In genomic region chrY:21267164-21267563, GRCh38 we compare ENCODE assay signal across 21 cellular contexts.
DNase-seq lines count a peak whose midpoint lies in the region; ATAC-seq, FAIRE-seq and TF ChIP-seq lines count a peak whose summit lies in the region.
"Had no signal": no experiment of that assay in that cellular context is flagged by ENCODE, and none has a peak within 500 bp of the region (broad histone marks: within the 10 kb centered on the region; RNA-seq: fewer than 3 reads in every experiment).

No MANE protein-coding gene starts in this region.

- H3K4me3 ChIP-seq in left ventricle myocardium inferior: no peak overlapping the region
- H3K4me3 ChIP-seq in body of pancreas: no peak overlapping the region
- H3K4me3 ChIP-seq in kidney (ENCODE audit: low read length in 2 of 2): no peak overlapping the region
- H3K4me3 ChIP-seq: BLaER1, GM12878, GM23338 had no signal

- no peak for TF ChIP-seq CTCF in left ventricle myocardium inferior (IDR thresholded peaks at IDR 0.05; ENCODE audit: borderline replicate concordance)
- TF ChIP-seq CTCF in body of pancreas (IDR thresholded peaks at IDR 0.05): no peak
- TF ChIP-seq CTCF in kidney (IDR thresholded peaks at IDR 0.05; ENCODE audit: borderline replicate concordance, extremely low read depth, insufficient read depth): no peak

- intact Hi-C loops in left ventricle myocardium superior (cut with micrococcal nuclease) (no loop called here), left ventricle myocardium inferior (cut with micrococcal nuclease) (no loop called here), body of pancreas (cut with DNase I) (no loop called here), kidney (cut with DNase I) (no loop called here)

- FAIRE-seq in GM12891 (lab: Jason Lieb, UNC) (no peak), kidney (lab: Jason Lieb, UNC) (no peak)
- FAIRE-seq: D721Med, GM12878, GM18507 had no signal

- ATAC-seq in left ventricle myocardium superior (peak; percentile 79), body of pancreas (peak; percentile 33)
- ATAC-seq: GM12878, GM23338, HCT116 had no signal

- 13 to 14% methylated on average over 1 of the region's 1 CpG for WGBS in body of pancreas, 2 donors

- no peak for TF ChIP-seq POLR2A in GM12891 (IDR thresholded peaks at IDR 0.05; ENCODE audit: low read depth, low read length)
- no peak for TF ChIP-seq POLR2A in body of pancreas (IDR thresholded peaks at IDR 0.05)

- POLR2A ChIA-PET in HEK293T (lab: Yijun Ruan, JAX): no interaction called here

- H3K27me3 ChIP-seq in left ventricle myocardium inferior (ENCODE audit: low read depth): no peaks in the 10 kb centered on the region
- no peaks in the 10 kb centered on the region for H3K27me3 ChIP-seq in body of pancreas
- H3K27me3 ChIP-seq: BLaER1 had no signal

- no peak overlapping the region for H3K9ac ChIP-seq in kidney (ENCODE audit: low read length in 2 of 2)
- H3K9ac ChIP-seq: BLaER1 had no signal

- CTCF ChIA-PET in HEK293T (lab: Yijun Ruan, JAX): no interaction called here

- DNase-seq in left ventricle myocardium superior: no peak
- DNase-seq in left ventricle myocardium inferior: no peak
- DNase-seq in GM12891 (ENCODE audit: insufficient read length, low spot score): no peak
- DNase-seq in body of pancreas: peak in 1 of 4 donors; percentile 11
- DNase-seq in HEK293T (ENCODE audit: extremely low spot score): no peak
- no peak for DNase-seq in kidney
- DNase-seq: CD4-positive, alpha-beta T cell; CD8-positive, alpha-beta memory T cell; DMS 273 treated with DMSO at 0.1 percent for 48 hours; DMS79; EL; GDM1; H9; HFFc6 had no signal

- no peaks in the 10 kb centered on the region for H3K4me1 ChIP-seq in left ventricle myocardium inferior
- H3K4me1 ChIP-seq in body of pancreas: peaks cover 15% of the 10 kb centered on the region
- peaks cover 5% of the 10 kb centered on the region in 2 donors for H3K4me1 ChIP-seq in kidney (ENCODE audit: control insufficient read depth in 1 of 2, insufficient read depth in 1 of 2, low read depth in 1 of 2, low read length in 2 of 2)
- H3K4me1 ChIP-seq: BLaER1 had no signal

- H3K9me3 ChIP-seq in left ventricle myocardium inferior (replicated peaks): no peaks in the 10 kb centered on the region
- H3K9me3 ChIP-seq in body of pancreas: no peaks in the 10 kb centered on the region
- H3K9me3 ChIP-seq in kidney (ENCODE audit: control insufficient read depth in 1 of 2, low read length in 2 of 2): no peaks in the 10 kb centered on the region
- H3K9me3 ChIP-seq: BLaER1 had no signal

- no peak overlapping the region for H3K27ac ChIP-seq in left ventricle myocardium inferior (replicated peaks)
- peak overlapping the region in 1 of 4 donors; percentile 22 for H3K27ac ChIP-seq in body of pancreas
- no peak overlapping the region for H3K27ac ChIP-seq in kidney (ENCODE audit: low read depth in 2 of 2, low read length in 2 of 2)
- H3K27ac ChIP-seq: BLaER1, C4-2B had no signal

- no peaks in the 10 kb centered on the region for H3K36me3 ChIP-seq in left ventricle myocardium inferior
- no peaks in the 10 kb centered on the region for H3K36me3 ChIP-seq in body of pancreas (replicated peaks in 1 of 2; ENCODE audit: insufficient read depth in 1 of 2, low read depth in 2 of 2)
- H3K36me3 ChIP-seq in kidney (ENCODE audit: control insufficient read depth in 1 of 2, insufficient read depth in 2 of 2, low read length in 2 of 2): no peaks in the 10 kb centered on the region
- H3K36me3 ChIP-seq: BLaER1 had no signal

TF ChIP-seq in GM12891, 5 proteins besides CTCF, POLR2A, EP300 and RAD21:
- TF ChIP-seq POLR2AphosphoS5 (IDR thresholded peaks at IDR 0.05; ENCODE audit: low read depth, low read length): no peak
- peak; percentile 8; the same call in 1 of the 2 replicates for TF ChIP-seq SPI1 (IDR thresholded peaks at IDR 0.05; ENCODE audit: low read depth, low read length)

TF ChIP-seq in HEK293T, 16 proteins besides CTCF, POLR2A, EP300 and RAD21:
- TF ChIP-seq SP1 (IDR thresholded peaks at IDR 0.05): no peak
